In genomic region chr2:205902041-205902898, GRCh38 we compare ENCODE assay signal across 2 cellular contexts.
TF ChIP-seq lines count a peak whose summit lies in the region.

No MANE protein-coding gene starts in this region.

TF ChIP-seq in K562, 482 proteins besides CTCF, POLR2A, EP300 and RAD21 (continued from another document and continues in another):
- TF ChIP-seq RCOR1 (IDR thresholded peaks at IDR 0.05; ENCODE audit: borderline replicate concordance in 1 of 2, low read depth in 2 of 2, low read length in 2 of 2) (peak in 1 of 2 experiments; percentile 7; a peak in 1 of 4 replicates), SMARCB1 (IDR thresholded peaks at IDR 0.05; ENCODE audit: insufficient read length, low read depth) (no peak), MGA (IDR thresholded peaks at IDR 0.05) (0 out of 2 replicates have a peak, but pooled peaks have one; percentile 20), STAG1 (CRISPR knock-in tag; IDR thresholded peaks at IDR 0.05; ENCODE audit: borderline replicate concordance) (no peak), DPF2 (IDR thresholded peaks at IDR 0.05) (peak; percentile 84), PBX2 (CRISPR knock-in tag; IDR thresholded peaks at IDR 0.05; ENCODE audit: low read depth) (no peak), PBX2 (tag; conservative IDR thresholded peaks at IDR 0.05; ENCODE audit: low read depth) (peak; percentile 31; the same call in 1 of the 2 replicates), SMC3 (conservative IDR thresholded peaks at IDR 0.05; ENCODE audit: insufficient read depth, low read depth, low read length) (no peak), TAL1 (IDR thresholded peaks at IDR 0.05) (peak; percentile 24; the same call in 1 of the 2 replicates), CCAR2 (IDR thresholded peaks at IDR 0.05; ENCODE audit: low read depth, low read length) (no peak), CEBPB (tag; IDR thresholded peaks at IDR 0.05) (no peak), TARDBP (IDR thresholded peaks at IDR 0.05) (no peak)

TF ChIP-seq in HepG2, 621 proteins besides CTCF, POLR2A, EP300 and RAD21 (continued from another document and continues in another):
- no peak for TF ChIP-seq ZIK1 (CRISPR knock-in tag; IDR thresholded peaks at IDR 0.05; ENCODE audit: borderline replicate concordance, low read depth)
- TF ChIP-seq, protein P1, sequence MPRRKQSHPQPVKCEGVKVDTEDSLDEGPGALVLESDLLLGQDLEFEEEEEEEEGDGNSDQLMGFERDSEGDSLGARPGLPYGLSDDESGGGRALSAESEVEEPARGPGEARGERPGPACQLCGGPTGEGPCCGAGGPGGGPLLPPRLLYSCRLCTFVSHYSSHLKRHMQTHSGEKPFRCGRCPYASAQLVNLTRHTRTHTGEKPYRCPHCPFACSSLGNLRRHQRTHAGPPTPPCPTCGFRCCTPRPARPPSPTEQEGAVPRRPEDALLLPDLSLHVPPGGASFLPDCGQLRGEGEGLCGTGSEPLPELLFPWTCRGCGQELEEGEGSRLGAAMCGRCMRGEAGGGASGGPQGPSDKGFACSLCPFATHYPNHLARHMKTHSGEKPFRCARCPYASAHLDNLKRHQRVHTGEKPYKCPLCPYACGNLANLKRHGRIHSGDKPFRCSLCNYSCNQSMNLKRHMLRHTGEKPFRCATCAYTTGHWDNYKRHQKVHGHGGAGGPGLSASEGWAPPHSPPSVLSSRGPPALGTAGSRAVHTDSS (CRISPR knock-in tag; conservative IDR thresholded peaks at IDR 0.05), result no peak
- no peak for TF ChIP-seq ZNF746 (CRISPR knock-in tag; IDR thresholded peaks at IDR 0.05)
- peak; percentile 47; the same call in 1 of the 2 replicates for TF ChIP-seq MIER3 (CRISPR knock-in tag; IDR thresholded peaks at IDR 0.05; ENCODE audit: borderline replicate concordance)
- no peak for TF ChIP-seq FOXM1 (CRISPR knock-in tag; IDR thresholded peaks at IDR 0.05)
- TF ChIP-seq ZEB1 (IDR thresholded peaks at IDR 0.05; ENCODE audit: insufficient replicate concordance, low read depth), result no peak
- no peak for TF ChIP-seq ADNP (CRISPR knock-in tag; IDR thresholded peaks at IDR 0.05)
- TF ChIP-seq PCBP1 (IDR thresholded peaks at IDR 0.05; ENCODE audit: borderline replicate concordance, low read depth, low read length), result no peak
- TF ChIP-seq SMARCE1 (IDR thresholded peaks at IDR 0.05; ENCODE audit: borderline replicate concordance), result no peak
- TF ChIP-seq FOXP4 (CRISPR knock-in tag; IDR thresholded peaks at IDR 0.05), result peak; percentile 28; the same call in 1 of the 2 replicates
- peak; percentile 54; the same call in 1 of the 2 replicates for TF ChIP-seq FOXA1 (IDR thresholded peaks at IDR 0.05)
- peak; percentile 82 for TF ChIP-seq FOXA1 (CRISPR knock-in tag; IDR thresholded peaks at IDR 0.05)
- no peak for TF ChIP-seq MIER2 (CRISPR knock-in tag; IDR thresholded peaks at IDR 0.05)
- no peak for TF ChIP-seq SRF (IDR thresholded peaks at IDR 0.05; ENCODE audit: low read depth, low read length)
- TF ChIP-seq ZNF574 (CRISPR knock-in tag; IDR thresholded peaks at IDR 0.05), result 0 out of 2 replicates have a peak, but pooled peaks have one; percentile 13
- TF ChIP-seq ZNF704 (CRISPR knock-in tag; IDR thresholded peaks at IDR 0.05; ENCODE audit: borderline replicate concordance), result no peak
- no peak for TF ChIP-seq MYNN (CRISPR knock-in tag; IDR thresholded peaks at IDR 0.05; ENCODE audit: low read depth)
- no peak for TF ChIP-seq POLR2AphosphoS2 (IDR thresholded peaks at IDR 0.05; ENCODE audit: low read depth, low read length)
- no peak for TF ChIP-seq ZNF558 (CRISPR knock-in tag; IDR thresholded peaks at IDR 0.05; ENCODE audit: borderline replicate concordance)
- no peak for TF ChIP-seq THAP7 (CRISPR knock-in tag; IDR thresholded peaks at IDR 0.05)
- TF ChIP-seq HHEX (CRISPR knock-in tag; IDR thresholded peaks at IDR 0.05), result peak; percentile 93
- TF ChIP-seq ZNF343 (CRISPR knock-in tag; IDR thresholded peaks at IDR 0.05), result no peak
- no peak for TF ChIP-seq ZNF780A (CRISPR knock-in tag; IDR thresholded peaks at IDR 0.05)
- TF ChIP-seq RBAK (CRISPR knock-in tag; IDR thresholded peaks at IDR 0.05), result peak; percentile 29; the same call in 1 of the 2 replicates
- TF ChIP-seq, protein P2, sequence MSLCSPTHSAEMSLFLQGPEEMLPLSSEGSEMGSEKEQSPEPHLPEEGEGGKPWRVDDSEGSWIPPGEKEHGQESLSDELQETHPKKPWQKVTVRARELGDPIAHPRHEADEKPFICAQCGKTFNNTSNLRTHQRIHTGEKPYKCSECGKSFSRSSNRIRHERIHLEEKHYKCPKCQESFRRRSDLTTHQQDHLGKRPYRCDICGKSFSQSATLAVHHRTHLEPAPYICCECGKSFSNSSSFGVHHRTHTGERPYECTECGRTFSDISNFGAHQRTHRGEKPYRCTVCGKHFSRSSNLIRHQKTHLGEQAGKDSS (CRISPR knock-in tag; IDR thresholded peaks at IDR 0.05; ENCODE audit: borderline replicate concordance, low read depth), result no peak
- no peak for TF ChIP-seq HBP1 (CRISPR knock-in tag; IDR thresholded peaks at IDR 0.05; ENCODE audit: low read depth)
- TF ChIP-seq ZNF709 (CRISPR knock-in tag; IDR thresholded peaks at IDR 0.05), result no peak
- TF ChIP-seq SOX6 (IDR thresholded peaks at IDR 0.05), result no peak
- peak; percentile 72 for TF ChIP-seq SOX6 (CRISPR knock-in tag; IDR thresholded peaks at IDR 0.05)
- TF ChIP-seq ZMYM2 (CRISPR knock-in tag; IDR thresholded peaks at IDR 0.05), result no peak
- no peak for TF ChIP-seq ZNF274 (CRISPR knock-in tag; IDR thresholded peaks at IDR 0.05)
- TF ChIP-seq HNF1A (IDR thresholded peaks at IDR 0.05; ENCODE audit: low read depth), result no peak
- 0 out of 2 replicates have a peak, but pooled peaks have one; percentile 5 for TF ChIP-seq HNF1A (CRISPR knock-in tag; IDR thresholded peaks at IDR 0.05; ENCODE audit: borderline replicate concordance)
- no peak for TF ChIP-seq PREB (CRISPR knock-in tag; IDR thresholded peaks at IDR 0.05)
- TF ChIP-seq TCF7 (IDR thresholded peaks at IDR 0.05; ENCODE audit: low read depth), result peak; percentile 18; the same call in 1 of the 2 replicates
- peak; percentile 94 for TF ChIP-seq HMG20B (CRISPR knock-in tag; conservative IDR thresholded peaks at IDR 0.05)
- TF ChIP-seq MBD4 (IDR thresholded peaks at IDR 0.05; ENCODE audit: borderline replicate concordance, low read length), result no peak
- no peak for TF ChIP-seq ZNF891 (CRISPR knock-in tag; IDR thresholded peaks at IDR 0.05)
- no peak for TF ChIP-seq DR1 (CRISPR knock-in tag; IDR thresholded peaks at IDR 0.05)
- peak; percentile 80 for TF ChIP-seq HMG20A (CRISPR knock-in tag; IDR thresholded peaks at IDR 0.05; ENCODE audit: borderline replicate concordance)
- no peak for TF ChIP-seq PCBP2 (optimal IDR thresholded peaks at IDR 0.05; ENCODE audit: low read depth, low read length, poor library complexity, severe bottlenecking)
- TF ChIP-seq, protein P3, sequence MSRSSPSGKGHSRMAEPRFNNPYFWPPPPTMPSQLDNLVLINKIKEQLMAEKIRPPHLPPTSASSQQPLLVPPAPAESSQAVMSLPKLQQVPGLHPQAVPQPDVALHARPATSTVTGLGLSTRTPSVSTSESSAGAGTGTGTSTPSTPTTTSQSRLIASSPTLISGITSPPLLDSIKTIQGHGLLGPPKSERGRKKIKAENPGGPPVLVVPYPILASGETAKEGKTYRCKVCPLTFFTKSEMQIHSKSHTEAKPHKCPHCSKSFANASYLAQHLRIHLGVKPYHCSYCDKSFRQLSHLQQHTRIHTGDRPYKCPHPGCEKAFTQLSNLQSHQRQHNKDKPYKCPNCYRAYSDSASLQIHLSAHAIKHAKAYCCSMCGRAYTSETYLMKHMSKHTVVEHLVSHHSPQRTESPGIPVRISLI (CRISPR knock-in tag; IDR thresholded peaks at IDR 0.05; ENCODE audit: borderline replicate concordance), result no peak
- TF ChIP-seq ZNF12 (CRISPR knock-in tag; IDR thresholded peaks at IDR 0.05), result no peak
- no peak for TF ChIP-seq ISX (CRISPR knock-in tag; conservative IDR thresholded peaks at IDR 0.05)
- no peak for TF ChIP-seq AGO1 (IDR thresholded peaks at IDR 0.05; ENCODE audit: low read depth, low read length, poor library complexity, severe bottlenecking)
